ENCODE assay signal across 8 cellular contexts in genomic region chr2:10269291-10269690, GRCh38.
"Had no signal": no experiment of that assay in that cellular context is flagged by ENCODE, and none has a peak within 500 bp of the region (broad histone marks: within the 10 kb centered on the region; RNA-seq: fewer than 3 reads in every experiment).

No MANE protein-coding gene starts in this region.

- H3K4me1 ChIP-seq: vagina had no signal

- H3K27me3 ChIP-seq: vagina had no signal

- H3K27ac ChIP-seq: thoracic aorta, vagina had no signal

- H3K9me3 ChIP-seq: thoracic aorta, vagina had no signal

- DNase-seq: activated CD4-positive, alpha-beta memory T cell treated with anti-CD3 and anti-CD28 coated beads for 36 hours; activated CD4-positive, alpha-beta T cell treated with anti-CD3 and anti-CD28 coated beads for 1 hour; activated CD8-positive, alpha-beta memory T cell treated with anti-CD3 and anti-CD28 coated beads, Interleukin-2, amount 50 U/mL, for 4 hours; stimulated activated CD4-positive, alpha-beta T cell treated with anti-CD3 and anti-CD28 coated beads, Interleukin-4, amount 100 ng/mL, for 1 hour; stimulated activated CD8-positive, alpha-beta memory T cell treated with anti-CD3 and anti-CD28 coated beads, Interleukin-4, amount 100 ng/mL, for 48 hours; SW 1271 had no signal

- H3K4me3 ChIP-seq: thoracic aorta, vagina had no signal

- H3K36me3 ChIP-seq: thoracic aorta, vagina had no signal
